In the genomic region with DNA sequence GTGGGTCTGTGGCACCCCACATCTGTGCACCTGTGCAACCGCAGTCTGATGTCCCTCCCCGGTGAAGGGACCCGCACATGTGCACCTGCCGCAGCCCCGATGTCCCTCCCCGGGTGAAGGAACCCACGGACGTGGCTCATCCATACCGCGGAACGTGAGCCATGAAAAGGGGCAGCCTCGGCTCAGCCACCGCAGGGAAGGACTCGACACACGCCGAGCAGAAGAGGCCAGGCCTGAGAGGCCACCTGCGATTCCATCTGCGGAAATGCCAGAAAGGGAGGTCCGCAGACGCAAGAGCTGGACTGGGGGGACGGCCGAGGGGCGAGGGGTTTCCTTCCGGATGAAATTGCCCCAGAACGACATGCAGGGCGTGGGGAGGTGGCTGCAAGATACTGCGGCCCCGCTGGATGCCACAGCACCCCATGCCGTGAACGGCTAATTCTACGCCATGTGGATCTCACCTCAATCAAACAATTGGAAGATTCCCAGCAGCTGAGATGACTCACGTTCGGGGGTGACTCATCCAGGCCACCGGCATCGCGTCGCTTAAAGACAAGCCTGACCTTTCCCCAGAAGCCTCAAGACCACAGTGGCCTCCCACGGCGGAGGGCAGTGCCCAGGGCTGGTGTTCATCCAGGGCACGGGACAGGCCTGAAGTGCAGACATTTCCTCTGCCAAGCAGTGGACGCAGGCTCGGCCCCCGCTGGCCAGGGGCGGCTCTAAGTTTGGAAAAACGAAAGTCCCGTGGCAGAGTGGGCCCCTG, we compare ENCODE assay signal across 10 cellular contexts. TPM values are rescaled to one million over a fixed set of nuclear protein-coding genes. Genes with fewer than 3 reads are reported as not detected.
DNase-seq lines count a peak whose midpoint lies in the region; ATAC-seq lines count a peak whose summit lies in the region.
"Had no signal": no experiment of that assay in that cellular context is flagged by ENCODE, and none has a peak within 500 bp of the region (broad histone marks: within the 10 kb centered on the region; RNA-seq: fewer than 3 reads in every experiment).

No MANE protein-coding gene starts in this region.

- no peak for ATAC-seq in HG03175 (IDR thresholded peaks at IDR 0.05; ENCODE audit: unreplicated experiment)
- ATAC-seq in HG03457 (IDR thresholded peaks at IDR 0.05; ENCODE audit: unreplicated experiment): no peak

- DNase-seq in 8988T: peak; percentile 77
- DNase-seq in M059J (ENCODE audit: low read depth): peak; percentile 98
- peak; percentile 63 for DNase-seq in activated CD8-positive, alpha-beta memory T cell treated with anti-CD3 and anti-CD28 coated beads, Interleukin-2, amount 50 U/mL, for 24 hours (ENCODE audit: extremely low read depth)
- peak; percentile 85 for DNase-seq in fibroblast of gingiva (ENCODE audit: low read depth)
- peak; percentile 79 for DNase-seq in stimulated activated CD4-positive, alpha-beta T cell treated with anti-CD3 and anti-CD28 coated beads, Interleukin-2, amount 100 ng/mL, for 4 hours (ENCODE audit: low read depth)
- no peak for DNase-seq in NCI-H345 treated with DMSO at 0.1 percent for 48 hours (lab: John Stamatoyannopoulos, UW; ENCODE audit: unreplicated experiment)
- DNase-seq: activated B cell treated with CpG ODN at 0.5 μM for 24 hours, DND-41 had no signal

RNA-seq across cellular contexts. Expression of gene SOX8, which starts 21.0 kb away (rescaled TPM):
- not detected in 2 replicates for total RNA-seq in M059J (2014; rRNA removed; shearing (Covaris generic))

RNA-seq across cellular contexts. Expression of gene LMF1, which starts 31.8 kb away (rescaled TPM):
- 2.4 and 2.8 TPM in 2 replicates for total RNA-seq in M059J (2014; rRNA removed; shearing (Covaris generic))
